Comparison of ENCODE assay signal across 8 cellular contexts in genomic region chr19:14200147-14200841, GRCh38. TPM values are rescaled to one million over a fixed set of nuclear protein-coding genes. Genes with fewer than 3 reads are reported as not detected.
DNase-seq lines count a peak whose midpoint lies in the region; FAIRE-seq and TF ChIP-seq lines count a peak whose summit lies in the region.
"Not testable (repeated sequence)": the region's sequence is repeated elsewhere in the genome, so short reads cannot be mapped to it uniquely, and the experiment has no call there.

No MANE protein-coding gene starts in this region.

- not testable (repeated sequence) for H3K27me3 ChIP-seq in MG63, sigmoid colon

- not testable (repeated sequence) for TF ChIP-seq CTCF in kidney (IDR thresholded peaks at IDR 0.05; ENCODE audit: borderline replicate concordance, extremely low read depth, insufficient read depth)
- peak in 3 of 4 experiments; percentile 53 to 69 (median 59) for TF ChIP-seq CTCF in sigmoid colon (IDR thresholded peaks at IDR 0.05)

- not testable (repeated sequence) for H3K36me3 Mint-ChIP-seq in activated T-cell treated with anti-CD3 and anti-CD28 coated beads, Interleukin-2, amount 50 U/mL, for 24 hours (ENCODE audit: low read depth)

- DNase-seq in GM03348 (ENCODE audit: low spot score) (peak; percentile 38), MG63 (peak; percentile 53), T follicular helper cell (ENCODE audit: low read depth) (peak; percentile 23), kidney (peak; percentile 64), sigmoid colon (peak; percentile 81), ureter (ENCODE audit: low spot score) (peak; percentile 60)
- peak; percentile 75 for DNase-seq in activated T-cell treated with anti-CD3 and anti-CD28 coated beads, Interleukin-2, amount 50 U/mL, for 24 hours
- peak; percentile 26 for DNase-seq in effector CD4-positive, alpha-beta T cell

- H3K36me3 ChIP-seq in MG63; kidney (ENCODE audit: control insufficient read depth in 1 of 2, insufficient read depth in 2 of 2, low read length in 2 of 2); sigmoid colon: not testable (repeated sequence)

- 44 to 57% methylated on average over 24 of the region's 24 CpGs for WGBS in sigmoid colon, 2 donors

- H3K4me3 ChIP-seq in MG63; kidney (ENCODE audit: low read length in 2 of 2); sigmoid colon: not testable (repeated sequence)

- H3K27me3 Mint-ChIP-seq in activated T-cell treated with anti-CD3 and anti-CD28 coated beads, Interleukin-2, amount 50 U/mL, for 24 hours, result not testable (repeated sequence)

- H3K9me3 Mint-ChIP-seq in activated T-cell treated with anti-CD3 and anti-CD28 coated beads, Interleukin-2, amount 50 U/mL, for 24 hours, result not testable (repeated sequence)

- not testable (repeated sequence) for H3K27ac ChIP-seq in kidney (ENCODE audit: low read depth in 2 of 2, low read length in 2 of 2)
- peak overlapping the region in 3 of 4 donors; percentile 38 to 75 (median 66) for H3K27ac ChIP-seq in sigmoid colon

- H3K9ac ChIP-seq in kidney (ENCODE audit: low read length in 2 of 2), result not testable (repeated sequence)

- not testable (repeated sequence) for H3K9me3 ChIP-seq in MG63; kidney (ENCODE audit: control insufficient read depth in 1 of 2, low read length in 2 of 2); sigmoid colon

- not testable (repeated sequence) for FAIRE-seq in kidney (lab: Jason Lieb, UNC)

- intact Hi-C loops in kidney (cut with DNase I), result loop anchor here (10.0 kb wide), 1 partner anchor 145 kb away; no protein-coding TSS in a partner anchor
- intact Hi-C loops in sigmoid colon (cut with DNase I), result loop anchor here (10.0 kb wide), 1 partner anchor 205 kb away; no protein-coding TSS in a partner anchor

- not testable (repeated sequence) for H3K4me3 Mint-ChIP-seq in activated T-cell treated with anti-CD3 and anti-CD28 coated beads, Interleukin-2, amount 50 U/mL, for 24 hours

- not testable (repeated sequence) for TF ChIP-seq EP300 in sigmoid colon (IDR thresholded peaks at IDR 0.05)

- peaks cover 45% of the 10 kb centered on the region for H3K4me1 Mint-ChIP-seq in activated T-cell treated with anti-CD3 and anti-CD28 coated beads, Interleukin-2, amount 50 U/mL, for 24 hours (ENCODE audit: low read depth)

- H3K27ac Mint-ChIP-seq in activated T-cell treated with anti-CD3 and anti-CD28 coated beads, Interleukin-2, amount 50 U/mL, for 24 hours, result not testable (repeated sequence)

- TF ChIP-seq POLR2A in sigmoid colon (IDR thresholded peaks at IDR 0.05), result not testable (repeated sequence)

- H3K4me1 ChIP-seq in kidney (ENCODE audit: control insufficient read depth in 1 of 2, insufficient read depth in 1 of 2, low read depth in 1 of 2, low read length in 2 of 2), result not testable (repeated sequence)
- peaks cover 0 to 41% (median 22%) of the 10 kb centered on the region in 4 donors for H3K4me1 ChIP-seq in sigmoid colon

RNA-seq across cellular contexts. Expression of gene ADGRL1, which starts 5.7 kb away (rescaled TPM):
- total RNA-seq in MG63 (2014; rRNA removed; shearing (Covaris generic); ENCODE audit: low replicate concordance), result 2.8 and 9.7 TPM in 2 replicates
- 30.2 TPM for total RNA-seq in kidney
- 6.3 TPM for polyA plus RNA-seq in kidney (ENCODE audit: insufficient read depth, low read depth, low replicate concordance)
- 10 to 100 TPM; 11.1 to 37.5 (median 19.1) TPM for total RNA-seq in sigmoid colon
- polyA plus RNA-seq in sigmoid colon, result 10 to 100 TPM in 1 of 3 donors, 1 to 10 TPM in 2; 3.0 to 28.8 (median 4.6) TPM
- 27.9 TPM for total RNA-seq in ureter

Comparison
In these comparisons a context has a peak if more than half of its experiments do, and no peak if none do; other contexts are left out.
1. DNase-seq: peak in every context shown above with its lines; median percentile 81 in sigmoid colon; 75 in activated T-cell treated with anti-CD3 and anti-CD28 coated beads, Interleukin-2, amount 50 U/mL, for 24 hours; 64 in kidney; 60 in ureter; 53 in MG63; 38 in GM03348; 26 in effector CD4-positive, alpha-beta T cell; 23 in T follicular helper cell.